10 cellular contexts compared by ENCODE assay signal in the genomic region with DNA sequence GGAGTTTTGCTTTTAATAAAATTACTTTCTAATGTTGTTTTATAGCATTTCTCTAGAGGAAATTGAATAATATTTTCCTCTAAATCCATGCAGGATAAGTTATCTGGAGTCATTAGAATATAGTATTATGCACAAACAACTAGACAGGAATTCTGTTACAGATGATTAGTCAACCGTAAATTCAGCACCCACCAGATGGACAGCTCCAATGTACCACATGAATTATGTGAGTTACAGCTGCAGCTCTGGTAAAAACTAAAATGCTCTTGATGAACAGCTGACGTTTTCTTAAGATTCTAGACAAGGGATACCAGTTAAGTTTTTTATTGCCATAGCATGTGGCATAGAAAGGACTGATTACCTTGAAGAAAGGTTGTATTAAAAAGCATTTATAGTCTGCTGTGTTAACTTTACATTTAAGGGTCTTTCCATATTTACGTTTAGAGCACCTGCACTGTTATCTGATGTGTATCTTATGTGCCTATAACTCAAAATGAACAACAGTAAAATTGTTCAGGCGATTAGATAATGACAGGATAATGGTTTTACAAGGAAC.
DNase-seq lines count a peak whose midpoint lies in the region; ATAC-seq and TF ChIP-seq lines count a peak whose summit lies in the region.
"Had no signal": no experiment of that assay in that cellular context is flagged by ENCODE, and none has a peak within 500 bp of the region (broad histone marks: within the 10 kb centered on the region; RNA-seq: fewer than 3 reads in every experiment).

No MANE protein-coding gene starts in this region.

- H3K4me3 ChIP-seq in OCI-LY7 (ENCODE audit: low read depth, low read length, poor library complexity, severe bottlenecking): no peak overlapping the region
- no peak overlapping the region for H3K4me3 ChIP-seq in CD8-positive, alpha-beta memory T cell (ENCODE audit: low read length)
- no peak overlapping the region for H3K4me3 ChIP-seq in left lung

- no peaks in the 10 kb centered on the region for H3K36me3 Mint-ChIP-seq in CD8-positive, alpha-beta memory T cell

- H2AFZ ChIP-seq in OCI-LY7 (ENCODE audit: low read length): no peak overlapping the region

- no TSS peak for BruUV-seq in OCI-LY7 (replicated peaks; lab: Mats Ljungman, UMichigan)

- no peak overlapping the region for H3K4me3 Mint-ChIP-seq in CD8-positive, alpha-beta memory T cell
- H3K4me3 Mint-ChIP-seq: dendritic cell treated with granulocyte-macrophage colony-stimulating factor and Interleukin-4, amounts not matched to agents 40 ng/mL and 50 ng/mL, for 4 days had no signal

- DNase-seq in AML-193 (lab: John Stamatoyannopoulos, UW) (peak; percentile 13 to 27), OCI-LY7 (ENCODE audit: low spot score) (peak; percentile 12), fibroblast of the conjunctiva (ENCODE audit: low read depth) (peak; percentile 1), left lung (no peak), CD1c-positive myeloid dendritic cell (ENCODE audit: extremely low spot score) (no peak)
- no peak for DNase-seq in CD8-positive, alpha-beta memory T cell
- DNase-seq: GF-D8 had no signal

- CTCF ChIA-PET in OCI-LY7 (lab: Charles Lee; ENCODE audit: unreplicated experiment): no interaction called here
- CTCF ChIA-PET in CD8-positive, alpha-beta memory T cell (lab: Charles Lee): no interaction called here

- H3K27me3 ChIP-seq in CD8-positive, alpha-beta memory T cell (ENCODE audit: insufficient read depth, low read length, poor library complexity, severe bottlenecking): no peaks in the 10 kb centered on the region
- H3K27me3 ChIP-seq in left lung: no peaks in the 10 kb centered on the region

- TF ChIP-seq EP300 in Ishikawa (IDR thresholded peaks at IDR 0.05; ENCODE audit: borderline replicate concordance): no peak

- no peaks in the 10 kb centered on the region for H4K20me1 ChIP-seq in OCI-LY7 (ENCODE audit: insufficient read depth, low read length)

- H3K9me3 Mint-ChIP-seq in CD8-positive, alpha-beta memory T cell: peaks cover 4 to 18% (median 5%) of the 10 kb centered on the region in 5 donors

- no peaks in the 10 kb centered on the region for H3K9me2 ChIP-seq in OCI-LY7 (ENCODE audit: insufficient read depth, low read length)

- H3K36me3 ChIP-seq in OCI-LY7 (ENCODE audit: insufficient read depth, low read length) (no peaks in the 10 kb centered on the region), left lung (no peaks in the 10 kb centered on the region)
- no peaks in the 10 kb centered on the region for H3K36me3 ChIP-seq in CD8-positive, alpha-beta memory T cell (ENCODE audit: insufficient read depth, low read length)

- ATAC-seq in left lung: no peak
- ATAC-seq in GM21576 (IDR thresholded peaks at IDR 0.05; ENCODE audit: unreplicated experiment): no peak

- H3K79me2 ChIP-seq in OCI-LY7 (ENCODE audit: insufficient read depth, low read depth, low read length): no peaks in the 10 kb centered on the region

- H3K4me2 ChIP-seq in OCI-LY7 (ENCODE audit: low read length): no peak overlapping the region

- 0 out of 2 replicates have a peak, but pooled peaks cover 3% of the 10 kb centered on the region for H3K9me3 ChIP-seq in OCI-LY7 (ENCODE audit: low read length)
- H3K9me3 ChIP-seq in CD8-positive, alpha-beta memory T cell (ENCODE audit: low read length): no peaks in the 10 kb centered on the region
- H3K9me3 ChIP-seq in left lung: peaks cover 0 to 2% of the 10 kb centered on the region in 2 donors

- no peak overlapping the region for H3K27ac Mint-ChIP-seq in CD8-positive, alpha-beta memory T cell
- H3K27ac Mint-ChIP-seq: dendritic cell treated with granulocyte-macrophage colony-stimulating factor and Interleukin-4, amounts not matched to agents 40 ng/mL and 50 ng/mL, for 4 days had no signal

- no peaks in the 10 kb centered on the region for H3K27me3 Mint-ChIP-seq in CD8-positive, alpha-beta memory T cell
- H3K27me3 Mint-ChIP-seq: dendritic cell treated with granulocyte-macrophage colony-stimulating factor and Interleukin-4, amounts not matched to agents 40 ng/mL and 50 ng/mL, for 4 days had no signal

- no peak for TF ChIP-seq RAD21 in Ishikawa (IDR thresholded peaks at IDR 0.05; ENCODE audit: low read depth)

- no peak overlapping the region for H3K27ac ChIP-seq in OCI-LY7 (ENCODE audit: low read depth, low read length, poor library complexity, severe bottlenecking)
- no peak overlapping the region for H3K27ac ChIP-seq in CD8-positive, alpha-beta memory T cell (ENCODE audit: low read depth, low read length)
- H3K27ac ChIP-seq in left lung: no peak overlapping the region

- POLR2A ChIA-PET in OCI-LY7 (lab: Charles Lee): no interaction called here
- POLR2A ChIA-PET in CD8-positive, alpha-beta memory T cell (lab: Charles Lee): no interaction called here

- intact Hi-C loops in OCI-LY7 (cut with micrococcal nuclease; ENCODE audit: unreplicated experiment) (no loop called here), left lung (cut with DNase I) (no loop called here)

- TF ChIP-seq CTCF in OCI-LY7 (conservative IDR thresholded peaks at IDR 0.05; ENCODE audit: low read length) (no peak), left lung (IDR thresholded peaks at IDR 0.05) (no peak)

- no peaks in the 10 kb centered on the region for H3K4me1 ChIP-seq in OCI-LY7 (ENCODE audit: insufficient read depth, low read length, poor library complexity, severe bottlenecking)
- H3K4me1 ChIP-seq in CD8-positive, alpha-beta memory T cell (ENCODE audit: insufficient read depth, low read length): no peaks in the 10 kb centered on the region
- H3K4me1 ChIP-seq in left lung: no peaks in the 10 kb centered on the region

- H3K4me1 Mint-ChIP-seq in CD8-positive, alpha-beta memory T cell: no peaks in the 10 kb centered on the region

TF ChIP-seq in Ishikawa, 13 proteins besides CTCF, POLR2A, EP300 and RAD21:
- TF ChIP-seq FOXM1 (IDR thresholded peaks at IDR 0.05; ENCODE audit: borderline replicate concordance, low read depth): no peak
- TF ChIP-seq, protein P1, sequence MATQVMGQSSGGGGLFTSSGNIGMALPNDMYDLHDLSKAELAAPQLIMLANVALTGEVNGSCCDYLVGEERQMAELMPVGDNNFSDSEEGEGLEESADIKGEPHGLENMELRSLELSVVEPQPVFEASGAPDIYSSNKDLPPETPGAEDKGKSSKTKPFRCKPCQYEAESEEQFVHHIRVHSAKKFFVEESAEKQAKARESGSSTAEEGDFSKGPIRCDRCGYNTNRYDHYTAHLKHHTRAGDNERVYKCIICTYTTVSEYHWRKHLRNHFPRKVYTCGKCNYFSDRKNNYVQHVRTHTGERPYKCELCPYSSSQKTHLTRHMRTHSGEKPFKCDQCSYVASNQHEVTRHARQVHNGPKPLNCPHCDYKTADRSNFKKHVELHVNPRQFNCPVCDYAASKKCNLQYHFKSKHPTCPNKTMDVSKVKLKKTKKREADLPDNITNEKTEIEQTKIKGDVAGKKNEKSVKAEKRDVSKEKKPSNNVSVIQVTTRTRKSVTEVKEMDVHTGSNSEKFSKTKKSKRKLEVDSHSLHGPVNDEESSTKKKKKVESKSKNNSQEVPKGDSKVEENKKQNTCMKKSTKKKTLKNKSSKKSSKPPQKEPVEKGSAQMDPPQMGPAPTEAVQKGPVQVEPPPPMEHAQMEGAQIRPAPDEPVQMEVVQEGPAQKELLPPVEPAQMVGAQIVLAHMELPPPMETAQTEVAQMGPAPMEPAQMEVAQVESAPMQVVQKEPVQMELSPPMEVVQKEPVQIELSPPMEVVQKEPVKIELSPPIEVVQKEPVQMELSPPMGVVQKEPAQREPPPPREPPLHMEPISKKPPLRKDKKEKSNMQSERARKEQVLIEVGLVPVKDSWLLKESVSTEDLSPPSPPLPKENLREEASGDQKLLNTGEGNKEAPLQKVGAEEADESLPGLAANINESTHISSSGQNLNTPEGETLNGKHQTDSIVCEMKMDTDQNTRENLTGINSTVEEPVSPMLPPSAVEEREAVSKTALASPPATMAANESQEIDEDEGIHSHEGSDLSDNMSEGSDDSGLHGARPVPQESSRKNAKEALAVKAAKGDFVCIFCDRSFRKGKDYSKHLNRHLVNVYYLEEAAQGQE (IDR thresholded peaks at IDR 0.05; ENCODE audit: low read depth): peak; percentile 89

Comparison
In these comparisons a context has a peak if more than half of its experiments do, and no peak if none do; other contexts are left out.
1. DNase-seq: peak in AML-193 (2 of 2), OCI-LY7 (single experiment) and fibroblast of the conjunctiva (single experiment); none in CD8-positive, alpha-beta memory T cell (0 of 5), left lung (0 of 2) and CD1c-positive myeloid dendritic cell (single experiment).